ENCODE assay signal across 20 cellular contexts in genomic region chr16:50705436-50706110, GRCh38. TPM values are rescaled to one million over a fixed set of nuclear protein-coding genes. Genes with fewer than 3 reads are reported as not detected.
DNase-seq lines count a peak whose midpoint lies in the region; ATAC-seq, FAIRE-seq and TF ChIP-seq lines count a peak whose summit lies in the region.
"Had no signal": no experiment of that assay in that cellular context is flagged by ENCODE, and none has a peak within 500 bp of the region (broad histone marks: within the 10 kb centered on the region; RNA-seq: fewer than 3 reads in every experiment).

No MANE protein-coding gene starts in this region.

- peaks cover 6% of the 10 kb centered on the region for H3K9me3 Mint-ChIP-seq in central memory CD8-positive, alpha-beta T cell
- peaks cover 17% of the 10 kb centered on the region for H3K9me3 Mint-ChIP-seq in osteocyte (ENCODE audit: unreplicated experiment)

- DNase-seq in GM18507 (ENCODE audit: extremely low spot score, insufficient read length, low read depth) = no peak
- DNase-seq in central memory CD8-positive, alpha-beta T cell (ENCODE audit: low spot score in 2 of 2) = no peak
- no peak for DNase-seq in keratinocyte (ENCODE audit: low read depth, low spot score)
- DNase-seq in osteocyte (ENCODE audit: extremely low spot score, unreplicated experiment) = no peak
- no peak for DNase-seq in left lung
- DNase-seq in activated T-cell treated with anti-CD3 and anti-CD28 coated beads for 4 hours = no peak
- DNase-seq: AML-193; CD8-positive, alpha-beta T cell; DND-41; MG63; NCI-H1092 treated with DMSO at 0.1 percent for 48 hours; NCI-H1694; NCI-H2107; NCI-H345; NCI-H526 treated with DMSO at 0.1 percent for 48 hours; NK-92 treated with Interleukin-12 subunit alpha and Interleukin-12 subunit beta, amount 100 ng/mL, for 24 hours had no signal

- peak overlapping the region; percentile 18 for H2AFZ ChIP-seq in keratinocyte (ENCODE audit: control insufficient read depth, low read length)
- H2AFZ ChIP-seq: GM23338 had no signal

- FAIRE-seq in GM18507 (lab: Jason Lieb, UNC) = peak; percentile 9
- FAIRE-seq in keratinocyte (lab: Jason Lieb, UNC) = no peak
- FAIRE-seq: K562 had no signal

- H3K27ac Mint-ChIP-seq in central memory CD8-positive, alpha-beta T cell (ENCODE audit: low read depth) = peak overlapping the region; percentile 64
- H3K27ac Mint-ChIP-seq in osteocyte (ENCODE audit: unreplicated experiment) = no peak overlapping the region
- H3K27ac Mint-ChIP-seq: CD8-positive, alpha-beta T cell; GM23338 had no signal

- no peak overlapping the region for H3K9ac ChIP-seq in keratinocyte (ENCODE audit: control insufficient read depth, extremely low read depth, insufficient read depth, low read length)

- no peak overlapping the region for H3K4me3 Mint-ChIP-seq in central memory CD8-positive, alpha-beta T cell
- H3K4me3 Mint-ChIP-seq in osteocyte (ENCODE audit: unreplicated experiment) = no peak overlapping the region
- H3K4me3 Mint-ChIP-seq: CD8-positive, alpha-beta T cell; GM23338 had no signal

- dilution Hi-C loops in keratinocyte (cut with MboI; ENCODE audit: extremely low pct_ligation_motif_present, low sequenced_read_pairs) = no loop called here

- no peaks in the 10 kb centered on the region for H3K4me1 ChIP-seq in keratinocyte (ENCODE audit: control insufficient read depth, extremely low read depth, insufficient read depth, low read length)
- H3K4me1 ChIP-seq in left lung = peaks cover 0 to 45% of the 10 kb centered on the region in 2 donors

- no peaks in the 10 kb centered on the region for H3K9me1 ChIP-seq in keratinocyte (ENCODE audit: control insufficient read depth, extremely low read depth, insufficient read depth, low read length)

- H3K4me1 Mint-ChIP-seq in central memory CD8-positive, alpha-beta T cell = peaks cover 16% of the 10 kb centered on the region
- H3K4me1 Mint-ChIP-seq in osteocyte (ENCODE audit: unreplicated experiment) = no peaks in the 10 kb centered on the region

- no peaks in the 10 kb centered on the region for H3K79me2 ChIP-seq in keratinocyte (ENCODE audit: control insufficient read depth, insufficient read depth, low read length)

- H3K36me3 Mint-ChIP-seq in central memory CD8-positive, alpha-beta T cell (ENCODE audit: insufficient read depth) = peaks cover 5% of the 10 kb centered on the region
- H3K36me3 Mint-ChIP-seq in osteocyte (ENCODE audit: unreplicated experiment) = no peaks in the 10 kb centered on the region

- H3K4me2 ChIP-seq in keratinocyte (ENCODE audit: control insufficient read depth, extremely low read depth, insufficient read depth, low read depth, low read length) = no peak overlapping the region
- H3K4me2 ChIP-seq: GM23338 had no signal

- H3K4me3 ChIP-seq in keratinocyte (ENCODE audit: control insufficient read depth in 2 of 3, extremely low read depth in 1 of 3, insufficient read depth in 2 of 3, low read depth in 1 of 3, low read length in 3 of 3) (no peak overlapping the region), left lung (no peak overlapping the region)
- H3K4me3 ChIP-seq: GM23338, K562, MG63 had no signal

- intact Hi-C loops in left lung (cut with DNase I) = no loop called here

- H3K27ac ChIP-seq in C4-2B (peak overlapping the region; percentile 42; the same call in 1 of the 2 replicates), keratinocyte (ENCODE audit: control insufficient read depth, insufficient read depth, low read length) (no peak overlapping the region), left lung (no peak overlapping the region)

- H4K20me1 ChIP-seq in keratinocyte (ENCODE audit: control insufficient read depth, extremely low read depth, insufficient read depth, low read length) = no peaks in the 10 kb centered on the region

- H3K27me3 Mint-ChIP-seq in central memory CD8-positive, alpha-beta T cell = no peaks in the 10 kb centered on the region
- peaks cover 8% of the 10 kb centered on the region for H3K27me3 Mint-ChIP-seq in osteocyte (ENCODE audit: unreplicated experiment)

- H3K9me3 ChIP-seq in keratinocyte (ENCODE audit: control insufficient read depth, low read depth, low read length) = peaks cover 5% of the 10 kb centered on the region
- peaks cover 0 to 19% of the 10 kb centered on the region in 2 donors for H3K9me3 ChIP-seq in left lung
- H3K9me3 ChIP-seq: MG63 had no signal

- H3K36me3 ChIP-seq in keratinocyte (ENCODE audit: control insufficient read depth in 2 of 2, extremely low read depth in 1 of 2, insufficient read depth in 2 of 2, low read length in 2 of 2) (no peaks in the 10 kb centered on the region), left lung (peaks cover 0 to 18% of the 10 kb centered on the region in 2 donors)
- H3K36me3 ChIP-seq: MG63 had no signal

- H3K27me3 ChIP-seq in keratinocyte (ENCODE audit: control insufficient read depth, extremely low read depth, insufficient read depth, low read length) (no peaks in the 10 kb centered on the region), left lung (no peaks in the 10 kb centered on the region)
- H3K27me3 ChIP-seq: MG63 had no signal

- no peak for TF ChIP-seq CTCF in C4-2B (conservative IDR thresholded peaks at IDR 0.05)
- no peak for TF ChIP-seq CTCF in keratinocyte (optimal IDR thresholded peaks at IDR 0.05 in 1 of 3, IDR thresholded peaks at IDR 0.05 in 1 of 3, conservative IDR thresholded peaks at IDR 0.05 in 1 of 3; ENCODE audit: extremely low read depth in 1 of 3, insufficient read depth in 2 of 3, low read length in 3 of 3)
- TF ChIP-seq CTCF in osteocyte (IDR thresholded peaks at IDR 0.05) = no peak
- no peak for TF ChIP-seq CTCF in left lung (IDR thresholded peaks at IDR 0.05)

- no peak for ATAC-seq in central memory CD8-positive, alpha-beta T cell (replicated peaks; ENCODE audit: extremely low read depth, poor library complexity, severe bottlenecking)
- no peak for ATAC-seq in left lung
- ATAC-seq: CD8-positive, alpha-beta T cell; GM23338; K562 had no signal

RNA-seq across cellular contexts. Expression of gene NOD2, which starts 12.2 kb away (rescaled TPM):
- 0.49 to 3.9 TPM (median 0.80 TPM) in 3 replicates for polyA plus RNA-seq in keratinocyte
- 6.1 TPM for polyA plus RNA-seq in keratinocyte (2011; ENCODE audit: low read depth)
- 0.68 and 0.86 TPM in 2 replicates for polyA plus RNA-seq in keratinocyte (2011; cell fraction: cytosol; rRNA removed)
- 3.5 and 5.4 TPM in 2 replicates for polyA plus RNA-seq in keratinocyte (2011; cell fraction: nucleus; rRNA removed)
- 0.44 and 6.7 TPM in 2 replicates for polyA plus RNA-seq in keratinocyte (2012; ENCODE audit: low replicate concordance)
- polyA minus RNA-seq in keratinocyte = 1.5 to 11.2 TPM (median 2.3 TPM) in 3 replicates
- polyA minus RNA-seq in keratinocyte (2011; cell fraction: cytosol; rRNA and poly(A)+ RNA removed) = 4.4 TPM
- polyA minus RNA-seq in keratinocyte (2011; cell fraction: nucleus; rRNA and poly(A)+ RNA removed) = 6.5 and 9.0 TPM in 2 replicates
- not detected in 2 replicates for total RNA-seq in osteocyte
- 10 to 100 TPM in 1 of 2 donors, 1 to 10 TPM in 1; 3.4 to 15.2 TPM for total RNA-seq in left lung
- total RNA-seq: A673 had no signal
- polyA plus RNA-seq: K562 had no signal

RNA-seq across cellular contexts. Expression of gene SNX20, which starts 24.5 kb away (rescaled TPM):
- polyA plus RNA-seq in keratinocyte = not detected in 3 replicates
- not detected for polyA plus RNA-seq in keratinocyte (2011; ENCODE audit: low read depth)
- not detected in 2 replicates for polyA plus RNA-seq in keratinocyte (2011; cell fraction: cytosol; rRNA removed)
- polyA plus RNA-seq in keratinocyte (2011; cell fraction: nucleus; rRNA removed) = not detected in 2 replicates
- not detected in 2 replicates for polyA plus RNA-seq in keratinocyte (2012; ENCODE audit: low replicate concordance)
- not detected in 3 replicates for polyA minus RNA-seq in keratinocyte
- not detected for polyA minus RNA-seq in keratinocyte (2011; cell fraction: cytosol; rRNA and poly(A)+ RNA removed)
- polyA minus RNA-seq in keratinocyte (2011; cell fraction: nucleus; rRNA and poly(A)+ RNA removed) = not detected in 2 replicates
- total RNA-seq in osteocyte = not detected in 2 replicates
- 10 to 100 TPM in 1 of 2 donors, 1 to 10 TPM in 1; 6.4 to 17.6 TPM for total RNA-seq in left lung
- total RNA-seq: A673, GM23338 had no signal
- polyA plus RNA-seq: GM23338, K562 had no signal

RNA-seq across cellular contexts. Expression of gene CYLD, which starts 36.3 kb away (rescaled TPM):
- 14.9 to 24.7 TPM (median 23.4 TPM) in 3 replicates for polyA plus RNA-seq in keratinocyte
- 50.9 TPM for polyA plus RNA-seq in keratinocyte (2011; ENCODE audit: low read depth)
- 17.0 and 34.3 TPM in 2 replicates for polyA plus RNA-seq in keratinocyte (2011; cell fraction: cytosol; rRNA removed)
- polyA plus RNA-seq in keratinocyte (2011; cell fraction: nucleus; rRNA removed) = 24.0 and 32.8 TPM in 2 replicates
- 15.5 and 42.1 TPM in 2 replicates for polyA plus RNA-seq in keratinocyte (2012; ENCODE audit: low replicate concordance)
- 6.1 to 37.7 TPM (median 24.2 TPM) in 3 replicates for polyA minus RNA-seq in keratinocyte
- polyA minus RNA-seq in keratinocyte (2011; cell fraction: cytosol; rRNA and poly(A)+ RNA removed) = 21.7 TPM
- polyA minus RNA-seq in keratinocyte (2011; cell fraction: nucleus; rRNA and poly(A)+ RNA removed) = 30.7 and 58.6 TPM in 2 replicates
- total RNA-seq in osteocyte = 26.7 and 27.8 TPM in 2 replicates
- 10 to 100 TPM; 40.5 to 52.1 TPM for total RNA-seq in left lung
